1 cellular context compared by ENCODE assay signal in genomic region chr5:159171274-159171673, GRCh38.
TF ChIP-seq lines count a peak whose summit lies in the region.

No MANE protein-coding gene starts in this region.

TF ChIP-seq in K562, 482 proteins besides CTCF, POLR2A, EP300 and RAD21:
- TF ChIP-seq ARID1B (IDR thresholded peaks at IDR 0.05) (no peak), POLR2AphosphoS2 (IDR thresholded peaks at IDR 0.05; ENCODE audit: low read length) (no peak), HES1 (IDR thresholded peaks at IDR 0.05; ENCODE audit: low read depth) (no peak), TSC22D4 (tag; IDR thresholded peaks at IDR 0.05) (no peak), XRCC3 (IDR thresholded peaks at IDR 0.05) (no peak), EP400 (IDR thresholded peaks at IDR 0.05) (no peak), TAF7 (tag; IDR thresholded peaks at IDR 0.05) (no peak), ZNF717 (CRISPR knock-in tag; IDR thresholded peaks at IDR 0.05) (no peak), E4F1 (CRISPR knock-in tag; IDR thresholded peaks at IDR 0.05; ENCODE audit: borderline replicate concordance) (no peak), ZSCAN32 (CRISPR knock-in tag; IDR thresholded peaks at IDR 0.05) (no peak), FOXP1 (CRISPR knock-in tag; IDR thresholded peaks at IDR 0.05) (no peak), FOXJ2 (tag; IDR thresholded peaks at IDR 0.05) (no peak), SREBF2 (CRISPR knock-in tag; IDR thresholded peaks at IDR 0.05) (no peak), NKRF (IDR thresholded peaks at IDR 0.05; ENCODE audit: borderline replicate concordance) (no peak), ESRRB (CRISPR knock-in tag; IDR thresholded peaks at IDR 0.05; ENCODE audit: borderline replicate concordance) (no peak), GTF2A2 (tag; IDR thresholded peaks at IDR 0.05) (no peak)
- TF ChIP-seq, protein P1, sequence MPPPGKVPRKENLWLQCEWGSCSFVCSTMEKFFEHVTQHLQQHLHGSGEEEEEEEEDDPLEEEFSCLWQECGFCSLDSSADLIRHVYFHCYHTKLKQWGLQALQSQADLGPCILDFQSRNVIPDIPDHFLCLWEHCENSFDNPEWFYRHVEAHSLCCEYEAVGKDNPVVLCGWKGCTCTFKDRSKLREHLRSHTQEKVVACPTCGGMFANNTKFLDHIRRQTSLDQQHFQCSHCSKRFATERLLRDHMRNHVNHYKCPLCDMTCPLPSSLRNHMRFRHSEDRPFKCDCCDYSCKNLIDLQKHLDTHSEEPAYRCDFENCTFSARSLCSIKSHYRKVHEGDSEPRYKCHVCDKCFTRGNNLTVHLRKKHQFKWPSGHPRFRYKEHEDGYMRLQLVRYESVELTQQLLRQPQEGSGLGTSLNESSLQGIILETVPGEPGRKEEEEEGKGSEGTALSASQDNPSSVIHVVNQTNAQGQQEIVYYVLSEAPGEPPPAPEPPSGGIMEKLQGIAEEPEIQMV (tag; conservative IDR thresholded peaks at IDR 0.05; ENCODE audit: low read depth) = no peak
- TF ChIP-seq, protein P2, sequence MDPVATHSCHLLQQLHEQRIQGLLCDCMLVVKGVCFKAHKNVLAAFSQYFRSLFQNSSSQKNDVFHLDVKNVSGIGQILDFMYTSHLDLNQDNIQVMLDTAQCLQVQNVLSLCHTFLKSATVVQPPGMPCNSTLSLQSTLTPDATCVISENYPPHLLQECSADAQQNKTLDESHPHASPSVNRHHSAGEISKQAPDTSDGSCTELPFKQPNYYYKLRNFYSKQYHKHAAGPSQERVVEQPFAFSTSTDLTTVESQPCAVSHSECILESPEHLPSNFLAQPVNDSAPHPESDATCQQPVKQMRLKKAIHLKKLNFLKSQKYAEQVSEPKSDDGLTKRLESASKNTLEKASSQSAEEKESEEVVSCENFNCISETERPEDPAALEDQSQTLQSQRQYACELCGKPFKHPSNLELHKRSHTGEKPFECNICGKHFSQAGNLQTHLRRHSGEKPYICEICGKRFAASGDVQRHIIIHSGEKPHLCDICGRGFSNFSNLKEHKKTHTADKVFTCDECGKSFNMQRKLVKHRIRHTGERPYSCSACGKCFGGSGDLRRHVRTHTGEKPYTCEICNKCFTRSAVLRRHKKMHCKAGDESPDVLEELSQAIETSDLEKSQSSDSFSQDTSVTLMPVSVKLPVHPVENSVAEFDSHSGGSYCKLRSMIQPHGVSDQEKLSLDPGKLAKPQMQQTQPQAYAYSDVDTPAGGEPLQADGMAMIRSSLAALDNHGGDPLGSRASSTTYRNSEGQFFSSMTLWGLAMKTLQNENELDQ (CRISPR knock-in tag; IDR thresholded peaks at IDR 0.05; ENCODE audit: borderline replicate concordance) = no peak
- TF ChIP-seq, protein P3, sequence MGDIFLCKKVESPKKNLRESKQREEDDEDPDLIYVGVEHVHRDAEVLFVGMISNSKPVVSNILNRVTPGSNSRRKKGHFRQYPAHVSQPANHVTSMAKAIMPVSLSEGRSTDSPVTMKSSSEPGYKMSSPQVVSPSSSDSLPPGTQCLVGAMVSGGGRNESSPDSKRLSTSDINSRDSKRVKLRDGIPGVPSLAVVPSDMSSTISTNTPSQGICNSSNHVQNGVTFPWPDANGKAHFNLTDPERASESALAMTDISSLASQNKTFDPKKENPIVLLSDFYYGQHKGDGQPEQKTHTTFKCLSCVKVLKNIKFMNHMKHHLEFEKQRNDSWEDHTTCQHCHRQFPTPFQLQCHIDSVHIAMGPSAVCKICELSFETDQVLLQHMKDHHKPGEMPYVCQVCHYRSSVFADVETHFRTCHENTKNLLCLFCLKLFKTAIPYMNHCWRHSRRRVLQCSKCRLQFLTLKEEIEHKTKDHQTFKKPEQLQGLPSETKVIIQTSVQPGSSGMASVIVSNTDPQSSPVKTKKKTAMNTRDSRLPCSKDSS (IDR thresholded peaks at IDR 0.05; ENCODE audit: low read depth, partially characterized antibody) = no peak
TF ChIP-seq in K562: peak in this region for 0.
